In the genomic region with DNA sequence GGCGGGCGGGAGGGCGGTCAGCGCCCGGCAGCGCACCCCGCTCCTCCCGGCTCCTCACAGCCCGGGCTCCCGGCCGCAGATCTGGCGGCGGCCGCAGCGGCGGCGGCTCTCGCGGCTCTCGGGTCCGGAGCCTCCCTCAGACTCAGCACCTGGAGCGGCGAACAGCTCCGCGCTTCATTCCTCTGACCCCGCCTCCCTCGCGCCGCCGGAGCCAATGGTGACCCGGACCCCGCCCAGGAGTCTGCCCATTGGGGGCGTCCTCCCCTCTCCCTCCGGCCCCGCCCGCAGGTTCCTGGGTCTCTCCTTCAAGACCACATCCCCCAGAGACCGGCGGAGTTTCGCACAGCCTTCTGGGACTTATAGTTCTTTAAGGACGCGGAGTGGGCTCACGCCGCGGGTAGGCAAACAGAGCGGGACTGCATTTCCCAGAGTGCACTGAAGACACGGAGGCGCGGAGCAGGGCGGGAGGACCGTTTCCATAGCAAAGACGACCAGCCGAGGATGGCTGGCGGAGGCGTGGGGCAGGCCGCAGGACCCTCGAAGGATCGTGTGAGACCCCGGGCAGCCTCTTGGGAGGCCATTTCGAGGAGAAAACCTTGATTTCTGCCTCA, we compare ENCODE assay signal across 8 cellular contexts. TPM values are rescaled to one million over a fixed set of nuclear protein-coding genes. Genes with fewer than 3 reads are reported as not detected.
DNase-seq lines count a peak whose midpoint lies in the region; TF ChIP-seq lines count a peak whose summit lies in the region.

A gene (minus strand): TSS at position 149 of the 611 bp plus-strand sequence. CDS start 76,327 bp downstream, outside the sequence.

- H3K4me2 ChIP-seq in SK-N-SH: peak within 1 kb of the TSS; percentile 94
- peak within 1 kb of the TSS; percentile 92 for H3K4me2 ChIP-seq in neuronal stem cell (ENCODE audit: insufficient read depth, low read length, poor library complexity, severe bottlenecking)

- no peak within 1 kb of the TSS for H4K91ac ChIP-seq in neuronal stem cell (ENCODE audit: low read depth, low read length, poor library complexity)

- CTCF ChIA-PET in SK-N-SH (lab: Yijun Ruan, JAX): interaction anchor here (1.0 to 2.1 kb wide), 6 partner anchors 8 to 120 kb away, joined by 3 to 7 read pairs (median 3); no protein-coding TSS in a partner anchor

- H3K4me3 ChIP-seq in HFF-Myc (replicated peaks; ENCODE audit: low read depth, low read length) (peak within 1 kb of the TSS; percentile 44), NB4 (ENCODE audit: low read depth, low read length) (no peak within 1 kb of the TSS), SK-N-SH (ENCODE audit: low read depth in 2 of 2, low read length in 1 of 2) (peak within 1 kb of the TSS; percentile 67 to 81), neuronal stem cell (ENCODE audit: low read length in 2 of 2) (peak within 1 kb of the TSS; percentile 59 to 78), stomach smooth muscle (ENCODE audit: low read length in 2 of 2) (peak within 1 kb of the TSS; percentile 69 to 74)

- TF ChIP-seq CTCF in HFF-Myc (IDR thresholded peaks at IDR 0.05; ENCODE audit: low read depth, low read length, missing control alignments): no peak
- no peak for TF ChIP-seq CTCF in NB4 (IDR thresholded peaks at IDR 0.05; ENCODE audit: low read depth, low read length)
- no peak for TF ChIP-seq CTCF in SK-N-SH (IDR thresholded peaks at IDR 0.05)

- H3K9ac ChIP-seq in SK-N-SH (peak within 1 kb of the TSS; percentile 18; the same call in 1 of the 2 replicates), neuronal stem cell (ENCODE audit: low read depth, low read length, poor library complexity) (peak within 1 kb of the TSS; percentile 10), stomach smooth muscle (ENCODE audit: low read length in 2 of 2) (no peak within 1 kb of the TSS)

- H3K36me3 ChIP-seq in SK-N-SH (replicated peaks in 1 of 2; ENCODE audit: control insufficient read depth in 1 of 2, insufficient read depth in 2 of 2, low read length in 1 of 2): no peaks in the 10 kb centered on the region
- H3K36me3 ChIP-seq in neuronal stem cell (replicated peaks in 1 of 2; ENCODE audit: control insufficient read depth in 2 of 2, insufficient read depth in 2 of 2, low read length in 2 of 2): no peaks in the 10 kb centered on the region
- no peaks in the 10 kb centered on the region for H3K36me3 ChIP-seq in stomach smooth muscle (ENCODE audit: control insufficient read depth in 2 of 2, insufficient read depth in 2 of 2, low read length in 2 of 2)

- H3K23ac ChIP-seq in neuronal stem cell (ENCODE audit: low read depth, low read length, poor library complexity): peak within 1 kb of the TSS; percentile 70

- DNase-seq in G401 (ENCODE audit: low spot score) (peak; percentile 100), HFF-Myc (ENCODE audit: extremely low read depth, low read depth) (peak; percentile 89), NB4 (ENCODE audit: low read depth) (peak; percentile 99), SK-N-SH (peak; percentile 97), globus pallidus (ENCODE audit: low spot score) (peak; percentile 100), neuronal stem cell (ENCODE audit: low spot score) (peak; percentile 100)
- peak; percentile 98 for DNase-seq in activated naive CD4-positive, alpha-beta T cell treated with anti-CD3 and anti-CD28 coated beads, Interleukin-2, amount 50 U/mL, for 16 hours

- H3K18ac ChIP-seq in neuronal stem cell (ENCODE audit: low read length): peak within 1 kb of the TSS; percentile 16

- no peak within 1 kb of the TSS for H4K8ac ChIP-seq in neuronal stem cell (ENCODE audit: low read depth, low read length)

- H3K79me2 ChIP-seq in SK-N-SH (ENCODE audit: insufficient read depth): no peaks in the 10 kb centered on the region

- H3K4ac ChIP-seq in neuronal stem cell (ENCODE audit: low read length): no peak within 1 kb of the TSS

- no peak within 1 kb of the TSS for H2BK12ac ChIP-seq in neuronal stem cell (ENCODE audit: low read length)

- no peaks in the 10 kb centered on the region for H4K20me1 ChIP-seq in SK-N-SH (ENCODE audit: insufficient read depth)

- no peak for TF ChIP-seq RAD21 in SK-N-SH (IDR thresholded peaks at IDR 0.05; ENCODE audit: low read length)

- POLR2A ChIA-PET in SK-N-SH (lab: Yijun Ruan, JAX): interaction anchor here (0.6 to 1.0 kb wide), 3 partner anchors 11 to 138 kb away, joined by 3 to 6 read pairs (median 3); a partner anchor contains a TSS

- in situ Hi-C loops in G401 (cut with HindIII; ENCODE audit: low sequenced_read_pairs): no loop called here

- H3K79me1 ChIP-seq in neuronal stem cell (ENCODE audit: low read depth, low read length): no peaks in the 10 kb centered on the region

- under 1% methylated on average over 21 of the region's 59 CpGs for WGBS in SK-N-SH (ENCODE audit: low lambda C conversion rate)
- WGBS in neuronal stem cell (ENCODE audit: extremely low coverage in 2 of 2, insufficient read length in 2 of 2, insufficient replicate concordance in 1 of 2), 2 donors: no CpG with 5 or more reads among the region's 59 CpGs

- H3K27ac ChIP-seq in SK-N-SH (ENCODE audit: low read depth in 2 of 2, low read length in 1 of 2) (peak within 1 kb of the TSS in 1 of 2 experiments; percentile 48; a peak in 2 of 4 replicates), neuronal stem cell (replicated peaks; ENCODE audit: low read length) (no peak within 1 kb of the TSS), stomach smooth muscle (ENCODE audit: low read length) (no peak within 1 kb of the TSS)

- H2BK120ac ChIP-seq in neuronal stem cell (ENCODE audit: low read depth, low read length): no peak within 1 kb of the TSS

- no peaks in the 10 kb centered on the region for H3K27me3 ChIP-seq in SK-N-SH (ENCODE audit: insufficient read depth)
- peaks cover 3 to 34% (median 22%) of the 10 kb centered on the region in 3 experiments for H3K27me3 ChIP-seq in neuronal stem cell (ENCODE audit: control insufficient read depth in 3 of 3, insufficient read depth in 3 of 3, low read depth in 1 of 3, low read length in 3 of 3)
- H3K27me3 ChIP-seq in stomach smooth muscle (ENCODE audit: control insufficient read depth in 1 of 2, insufficient read depth in 2 of 2, low read length in 2 of 2): peaks cover 4% of the 10 kb centered on the region in 2 donors

- H3K14ac ChIP-seq in neuronal stem cell (ENCODE audit: low read length): no peak within 1 kb of the TSS

- H2AFZ ChIP-seq in SK-N-SH (ENCODE audit: low read depth) (peak within 1 kb of the TSS; percentile 87; the same call in 1 of the 2 replicates), neuronal stem cell (ENCODE audit: low read length) (peak within 1 kb of the TSS; percentile 90)

- no peaks in the 10 kb centered on the region for H3K9me2 ChIP-seq in SK-N-SH

- H3K9me3 ChIP-seq in SK-N-SH: no peaks in the 10 kb centered on the region
- H3K9me3 ChIP-seq in neuronal stem cell (replicated peaks in 1 of 2; ENCODE audit: control insufficient read depth in 2 of 2, insufficient read depth in 1 of 2, low read depth in 1 of 2, low read length in 2 of 2): no peaks in the 10 kb centered on the region
- H3K9me3 ChIP-seq in stomach smooth muscle (ENCODE audit: control insufficient read depth in 2 of 2, low read length in 2 of 2): no peaks in the 10 kb centered on the region

- H3F3A ChIP-seq in SK-N-SH (replicated peaks; ENCODE audit: insufficient read depth): no peaks in the 10 kb centered on the region

- H2BK15ac ChIP-seq in neuronal stem cell (ENCODE audit: low read length): no peak within 1 kb of the TSS

- peak within 1 kb of the TSS; percentile 49 for H2BK5ac ChIP-seq in neuronal stem cell (ENCODE audit: low read length)

- peak within 1 kb of the TSS; percentile 5 for H2AK5ac ChIP-seq in neuronal stem cell (ENCODE audit: low read depth, low read length)

- no peak for TF ChIP-seq POLR2A in NB4 (IDR thresholded peaks at IDR 0.05; ENCODE audit: extremely low read depth, insufficient read length)

- no peak for TF ChIP-seq EP300 in SK-N-SH (IDR thresholded peaks at IDR 0.05; ENCODE audit: borderline replicate concordance in 1 of 2, low read depth in 1 of 2, low read length in 1 of 2)

- H3K4me1 ChIP-seq in SK-N-SH (ENCODE audit: control insufficient read depth in 1 of 2, insufficient read depth in 2 of 2, low read depth in 1 of 2, low read length in 1 of 2) (peaks cover 4 to 18% of the 10 kb centered on the region in 2 experiments; a peak in 2 of 4 replicates), neuronal stem cell (ENCODE audit: control insufficient read depth in 2 of 2, insufficient read depth in 1 of 2, low read depth in 1 of 2, low read length in 2 of 2) (peaks cover 4 to 10% of the 10 kb centered on the region in 2 donors), stomach smooth muscle (ENCODE audit: control insufficient read depth, insufficient read depth, low read length) (peaks cover 27% of the 10 kb centered on the region)

TF ChIP-seq in SK-N-SH, 30 proteins besides CTCF, POLR2A, EP300 and RAD21 (continues in another document):
- TF ChIP-seq MXI1 (IDR thresholded peaks at IDR 0.05; ENCODE audit: low read depth, low read length) (peak; percentile 90), CHD2 (IDR thresholded peaks at IDR 0.05; ENCODE audit: low read length, partially characterized antibody) (peak; percentile 95), JUND (IDR thresholded peaks at IDR 0.05) (no peak), YY1 (IDR thresholded peaks at IDR 0.05; ENCODE audit: low read depth) (peak; percentile 72), TAF1 (IDR thresholded peaks at IDR 0.05; ENCODE audit: borderline replicate concordance, low read depth, low read length) (peak; percentile 29; the same call in 1 of the 2 replicates), FOXM1 (IDR thresholded peaks at IDR 0.05; ENCODE audit: low read depth) (no peak)

RNA-seq across cellular contexts. Expression of the gene that starts here (rescaled TPM):
- 0.03 and 0.18 TPM in 2 replicates for total RNA-seq in G401 (2014; rRNA removed; shearing (Covaris generic))
- polyA plus RNA-seq in SK-N-SH (2012; rRNA removed): 0.19 and 0.38 TPM in 2 replicates
- 0.19 and 0.42 TPM in 2 replicates for polyA plus RNA-seq in SK-N-SH (2012; cell fraction: cytosol; rRNA removed)
- polyA plus RNA-seq in SK-N-SH (2012; cell fraction: nucleus; rRNA removed): 0.26 and 0.39 TPM in 2 replicates
- 0.21 TPM for polyA plus RNA-seq in neuronal stem cell (2013, experiment 1 of 2)
- polyA plus RNA-seq in neuronal stem cell (2013, experiment 2 of 2): 0.15 TPM

Comparison
In these comparisons a context has a peak if more than half of its experiments do, and no peak if none do; other contexts are left out.
1. Peak in DNase-seq in G401; RNA of the gene not detected or under 1 TPM.
2. Peak in DNase-seq, H3K4me3 ChIP-seq, H3K9ac ChIP-seq and H3K4me2 ChIP-seq in SK-N-SH; RNA of the gene not detected or under 1 TPM.